In the genomic region with DNA sequence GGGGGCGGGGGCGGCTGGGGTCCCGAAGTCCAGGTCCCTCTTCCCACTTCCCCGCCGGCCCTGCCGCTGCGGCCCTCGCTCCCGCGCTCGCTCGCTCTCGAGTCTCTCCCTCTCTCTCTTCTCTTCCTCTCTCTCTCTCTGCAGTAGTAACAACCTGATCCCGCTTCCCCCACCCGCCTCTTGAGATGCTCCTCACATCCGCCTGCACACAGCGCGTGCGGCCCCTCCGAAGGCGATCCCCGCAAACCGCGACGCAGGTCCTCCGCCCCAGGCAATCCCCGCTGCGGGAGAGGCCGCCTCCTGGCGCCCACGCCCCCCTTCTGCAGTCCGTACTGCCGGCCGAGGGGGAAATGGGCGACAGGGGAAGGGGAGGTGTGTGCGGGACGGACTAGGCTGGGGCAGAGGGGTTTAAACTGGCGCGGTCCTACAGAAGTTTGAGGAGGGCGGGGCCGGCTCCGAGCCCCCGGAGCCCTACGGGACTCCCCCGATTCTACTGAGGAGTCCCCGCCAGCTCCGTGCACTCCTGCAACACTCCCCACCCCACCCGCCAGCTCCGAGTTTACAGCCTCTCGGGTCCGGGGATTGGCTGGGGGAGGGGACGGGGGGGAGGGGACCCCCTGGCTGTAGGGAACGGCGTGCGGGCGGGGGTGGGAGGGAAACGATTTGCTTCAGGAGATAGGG, we compare ENCODE assay signal across 5 cellular contexts. TPM values are rescaled to one million over a fixed set of nuclear protein-coding genes. Genes with fewer than 3 reads are reported as not detected.
"Had no signal": no experiment of that assay in that cellular context is flagged by ENCODE, and none has a peak within 500 bp of the region (broad histone marks: within the 10 kb centered on the region; RNA-seq: fewer than 3 reads in every experiment).

No MANE protein-coding gene starts in this region.

RNA-seq across cellular contexts. Expression of a gene that starts 57.4 kb away (rescaled TPM):
- total RNA-seq: frontal cortex, mononuclear cell, RPMI7951, SJCRH30 had no signal
- polyA plus RNA-seq: keratinocyte had no signal
